In the genomic region with DNA sequence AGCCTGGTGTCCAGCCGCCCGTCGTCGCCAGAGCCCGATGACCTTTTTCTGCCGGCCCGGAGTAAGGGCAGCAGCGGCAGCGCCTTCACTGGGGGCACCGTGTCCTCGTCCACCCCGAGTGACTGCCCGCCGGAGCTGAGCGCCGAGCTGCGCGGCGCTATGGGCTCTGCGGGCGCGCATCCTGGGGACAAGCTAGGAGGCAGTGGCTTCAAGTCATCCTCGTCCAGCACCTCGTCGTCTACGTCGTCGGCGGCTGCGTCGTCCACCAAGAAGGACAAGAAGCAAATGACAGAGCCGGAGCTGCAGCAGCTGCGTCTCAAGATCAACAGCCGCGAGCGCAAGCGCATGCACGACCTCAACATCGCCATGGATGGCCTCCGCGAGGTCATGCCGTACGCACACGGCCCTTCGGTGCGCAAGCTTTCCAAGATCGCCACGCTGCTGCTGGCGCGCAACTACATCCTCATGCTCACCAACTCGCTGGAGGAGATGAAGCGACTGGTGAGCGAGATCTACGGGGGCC, we compare ENCODE assay signal across 11 cellular contexts. TPM values are rescaled to one million over a fixed set of nuclear protein-coding genes. Genes with fewer than 3 reads are reported as not detected.
DNase-seq lines count a peak whose midpoint lies in the region; ATAC-seq and TF ChIP-seq lines count a peak whose summit lies in the region.
"Had no signal": no experiment of that assay in that cellular context is flagged by ENCODE, and none has a peak within 500 bp of the region (broad histone marks: within the 10 kb centered on the region; RNA-seq: fewer than 3 reads in every experiment).

No MANE protein-coding gene starts in this region.

- no peak overlapping the region for H2BK120ac ChIP-seq in neuronal stem cell (ENCODE audit: low read depth, low read length)

- no peaks in the 10 kb centered on the region for H3K79me1 ChIP-seq in neuronal stem cell (ENCODE audit: low read depth, low read length)

- H3K27me3 ChIP-seq in HUES64 (ENCODE audit: insufficient read depth, low read length) (peaks cover 100% of the 10 kb centered on the region), neuronal stem cell (ENCODE audit: control insufficient read depth in 3 of 3, insufficient read depth in 3 of 3, low read depth in 1 of 3, low read length in 3 of 3) (peaks cover 72 to 99% (median 98%) of the 10 kb centered on the region in 3 experiments)

- H2BK12ac ChIP-seq in neuronal stem cell (ENCODE audit: low read length) = peak overlapping the region; percentile 50

- TF ChIP-seq CTCF in osteocyte (IDR thresholded peaks at IDR 0.05) = no peak

- peaks cover 64% of the 10 kb centered on the region for H3K4me1 Mint-ChIP-seq in dendritic cell treated with granulocyte-macrophage colony-stimulating factor and Interleukin-4, amounts not matched to agents 40 ng/mL and 50 ng/mL, for 4 days (ENCODE audit: low read depth)
- peaks cover 13% of the 10 kb centered on the region for H3K4me1 Mint-ChIP-seq in osteocyte (ENCODE audit: unreplicated experiment)

- no peak overlapping the region for H2AFZ ChIP-seq in neuronal stem cell (ENCODE audit: low read length)

- peak overlapping the region; percentile 42 for H2BK5ac ChIP-seq in neuronal stem cell (ENCODE audit: low read length)

- H3K23ac ChIP-seq in neuronal stem cell (ENCODE audit: low read depth, low read length, poor library complexity) = peak overlapping the region; percentile 87

- no peak overlapping the region for H3K14ac ChIP-seq in neuronal stem cell (ENCODE audit: low read length)

- H3K36me3 ChIP-seq in HUES64 (ENCODE audit: insufficient read depth, low read length) = no peaks in the 10 kb centered on the region
- H3K36me3 ChIP-seq in neuronal stem cell (replicated peaks in 1 of 2; ENCODE audit: control insufficient read depth in 2 of 2, insufficient read depth in 2 of 2, low read length in 2 of 2) = no peaks in the 10 kb centered on the region

- intact Hi-C loops in dendritic cell treated with granulocyte-macrophage colony-stimulating factor and Interleukin-4, amounts not matched to agents 40 ng/mL and 50 ng/mL, for 4 days (cut with micrococcal nuclease) = loop anchor here (5.0 kb wide), 1 partner anchor 45 kb away; a partner anchor contains a TSS

- DNase-seq in ELF-1 (ENCODE audit: low read depth, low spot score) (peak; percentile 39), neuronal stem cell (ENCODE audit: low spot score) (no peak), AML-193 (lab: John Stamatoyannopoulos, UW) (no peak), osteocyte (ENCODE audit: extremely low spot score, unreplicated experiment) (no peak)
- DNase-seq: effector CD8-positive, alpha-beta T cell; NCI-H187 treated with DMSO at 0.1 percent for 48 hours had no signal

- H3K27ac ChIP-seq in HUES64 (ENCODE audit: low read depth, low read length) (no peak overlapping the region), neuronal stem cell (replicated peaks; ENCODE audit: low read length) (no peak overlapping the region)

- no peaks in the 10 kb centered on the region for H3K9me3 ChIP-seq in HUES64 (ENCODE audit: insufficient read depth, low read depth, low read length)
- H3K9me3 ChIP-seq in neuronal stem cell (replicated peaks in 1 of 2; ENCODE audit: control insufficient read depth in 2 of 2, insufficient read depth in 1 of 2, low read depth in 1 of 2, low read length in 2 of 2) = peaks cover 6 to 12% of the 10 kb centered on the region in 2 donors

- H2AK5ac ChIP-seq in neuronal stem cell (ENCODE audit: low read depth, low read length) = peak overlapping the region; percentile 30

- no peaks in the 10 kb centered on the region for H3K36me3 Mint-ChIP-seq in dendritic cell treated with granulocyte-macrophage colony-stimulating factor and Interleukin-4, amounts not matched to agents 40 ng/mL and 50 ng/mL, for 4 days (ENCODE audit: low read depth)
- H3K36me3 Mint-ChIP-seq in osteocyte (ENCODE audit: unreplicated experiment) = peaks cover 2% of the 10 kb centered on the region

- peak overlapping the region; percentile 37 for H3K27ac Mint-ChIP-seq in dendritic cell treated with granulocyte-macrophage colony-stimulating factor and Interleukin-4, amounts not matched to agents 40 ng/mL and 50 ng/mL, for 4 days
- H3K27ac Mint-ChIP-seq in osteocyte (ENCODE audit: unreplicated experiment) = no peak overlapping the region

- H3K9ac ChIP-seq in HUES64 (ENCODE audit: low read depth, low read length) = no peak overlapping the region
- H3K9ac ChIP-seq in neuronal stem cell (ENCODE audit: low read depth, low read length, poor library complexity) = no peak overlapping the region

- no peaks in the 10 kb centered on the region for H3K9me3 Mint-ChIP-seq in dendritic cell treated with granulocyte-macrophage colony-stimulating factor and Interleukin-4, amounts not matched to agents 40 ng/mL and 50 ng/mL, for 4 days
- H3K9me3 Mint-ChIP-seq in osteocyte (ENCODE audit: unreplicated experiment) = no peaks in the 10 kb centered on the region

- no peak for ATAC-seq in GM18517 (IDR thresholded peaks at IDR 0.05; ENCODE audit: unreplicated experiment)
- ATAC-seq in HG03108 (IDR thresholded peaks at IDR 0.05; ENCODE audit: unreplicated experiment) = no peak

- H3K4me3 Mint-ChIP-seq in dendritic cell treated with granulocyte-macrophage colony-stimulating factor and Interleukin-4, amounts not matched to agents 40 ng/mL and 50 ng/mL, for 4 days = peak overlapping the region; percentile 59
- no peak overlapping the region for H3K4me3 Mint-ChIP-seq in osteocyte (ENCODE audit: unreplicated experiment)

- no peak overlapping the region for H3K4me2 ChIP-seq in neuronal stem cell (ENCODE audit: insufficient read depth, low read length, poor library complexity, severe bottlenecking)

- H3K18ac ChIP-seq in neuronal stem cell (ENCODE audit: low read length) = peak overlapping the region; percentile 31

- no peak overlapping the region for H2BK15ac ChIP-seq in neuronal stem cell (ENCODE audit: low read length)

- H3K27me3 Mint-ChIP-seq in dendritic cell treated with granulocyte-macrophage colony-stimulating factor and Interleukin-4, amounts not matched to agents 40 ng/mL and 50 ng/mL, for 4 days = peaks cover 97% of the 10 kb centered on the region
- H3K27me3 Mint-ChIP-seq in osteocyte (ENCODE audit: unreplicated experiment) = peaks cover 68% of the 10 kb centered on the region

- H3K4me1 ChIP-seq in HUES64 (ENCODE audit: insufficient read depth, low read length) (peaks cover 23% of the 10 kb centered on the region), neuronal stem cell (ENCODE audit: control insufficient read depth in 2 of 2, insufficient read depth in 1 of 2, low read depth in 1 of 2, low read length in 2 of 2) (peaks cover 0 to 11% of the 10 kb centered on the region in 2 donors)

- WGBS in HUES64 = 2% methylated on average over 54 of the region's 54 CpGs
- WGBS in neuronal stem cell (ENCODE audit: extremely low coverage in 2 of 2, insufficient read length in 2 of 2, insufficient replicate concordance in 1 of 2), 2 donors = no CpG with 5 or more reads among the region's 54 CpGs

- 0 out of 2 replicates have a peak overlapping the region, but pooled peaks have one; percentile 19 for H3K4me3 ChIP-seq in HUES64 (ENCODE audit: low read length)
- H3K4me3 ChIP-seq in neuronal stem cell (ENCODE audit: low read length in 2 of 2) = peak overlapping the region in 1 of 2 donors; percentile 48

- H3K4ac ChIP-seq in neuronal stem cell (ENCODE audit: low read length) = no peak overlapping the region

- no peak overlapping the region for H4K8ac ChIP-seq in neuronal stem cell (ENCODE audit: low read depth, low read length)

- H4K91ac ChIP-seq in neuronal stem cell (ENCODE audit: low read depth, low read length, poor library complexity) = no peak overlapping the region

RNA-seq across cellular contexts. Expression of a gene that starts 1.2 kb away (rescaled TPM):
- 0.10 TPM for polyA plus RNA-seq in HUES64 (2013, experiment 1 of 2)
- polyA plus RNA-seq in HUES64 (2013, experiment 2 of 2) = 0.32 TPM
- 0.70 TPM for polyA plus RNA-seq in neuronal stem cell (2013, experiment 1 of 2)
- 0.61 TPM for polyA plus RNA-seq in neuronal stem cell (2013, experiment 2 of 2)
- 0.37 and 0.56 TPM in 2 replicates for total RNA-seq in osteocyte
- total RNA-seq: myocyte had no signal

RNA-seq across cellular contexts. Expression of a gene that starts 43.0 kb away (rescaled TPM):
- 0.25 TPM for polyA plus RNA-seq in HUES64 (2013, experiment 1 of 2)
- polyA plus RNA-seq in HUES64 (2013, experiment 2 of 2) = 0.57 TPM
- 0.11 TPM for polyA plus RNA-seq in neuronal stem cell (2013, experiment 1 of 2)
- polyA plus RNA-seq in neuronal stem cell (2013, experiment 2 of 2) = not detected
- total RNA-seq in osteocyte = not detected in 2 replicates
- total RNA-seq: myocyte had no signal
